Comparison of ENCODE assay signal across 1 cellular context in genomic region chr2:69946351-69947077, GRCh38.
TF ChIP-seq lines count a peak whose summit lies in the region.

No MANE protein-coding gene starts in this region.

TF ChIP-seq in HepG2, 621 proteins besides CTCF, POLR2A, EP300 and RAD21 (continued from another document and continues in another):
- TF ChIP-seq AKNA (CRISPR knock-in tag; IDR thresholded peaks at IDR 0.05; ENCODE audit: borderline replicate concordance) (no peak), ZBTB40 (IDR thresholded peaks at IDR 0.05) (no peak), ZBTB40 (CRISPR knock-in tag; IDR thresholded peaks at IDR 0.05) (no peak), GABPB1 (CRISPR knock-in tag; IDR thresholded peaks at IDR 0.05) (no peak; the same call in 1 of the 2 replicates), ZFX (CRISPR knock-in tag; IDR thresholded peaks at IDR 0.05; ENCODE audit: low read depth) (no peak), NFIC (IDR thresholded peaks at IDR 0.05; ENCODE audit: low read length) (no peak), NFE2L1 (CRISPR knock-in tag; IDR thresholded peaks at IDR 0.05; ENCODE audit: borderline replicate concordance) (no peak), KAT8 (CRISPR knock-in tag; IDR thresholded peaks at IDR 0.05) (no peak; the same call in 1 of the 2 replicates), NR0B2 (CRISPR knock-in tag; IDR thresholded peaks at IDR 0.05) (no peak), TBX3 (IDR thresholded peaks at IDR 0.05; ENCODE audit: borderline replicate concordance) (no peak), PCBP2 (optimal IDR thresholded peaks at IDR 0.05; ENCODE audit: low read depth, low read length, poor library complexity, severe bottlenecking) (no peak), HMG20B (CRISPR knock-in tag; conservative IDR thresholded peaks at IDR 0.05) (no peak), ZNF781 (CRISPR knock-in tag; IDR thresholded peaks at IDR 0.05; ENCODE audit: borderline replicate concordance, not compliant biosample characterization) (peak; percentile 48), ZNF609 (CRISPR knock-in tag; IDR thresholded peaks at IDR 0.05; ENCODE audit: borderline replicate concordance) (no peak), KLF9 (CRISPR knock-in tag; IDR thresholded peaks at IDR 0.05; ENCODE audit: low read depth) (no peak), DRAP1 (CRISPR knock-in tag; IDR thresholded peaks at IDR 0.05) (no peak), NONO (IDR thresholded peaks at IDR 0.05) (no peak), NONO (CRISPR knock-in tag; conservative IDR thresholded peaks at IDR 0.05) (no peak), ZKSCAN1 (IDR thresholded peaks at IDR 0.05; ENCODE audit: low read length) (no peak), PAF1 (CRISPR knock-in tag; IDR thresholded peaks at IDR 0.05) (no peak), NFYB (CRISPR knock-in tag; IDR thresholded peaks at IDR 0.05) (no peak), ZNF101 (CRISPR knock-in tag; IDR thresholded peaks at IDR 0.05; ENCODE audit: borderline replicate concordance, low read depth) (no peak), TCF12 (IDR thresholded peaks at IDR 0.05) (no peak), TCF12 (CRISPR knock-in tag; IDR thresholded peaks at IDR 0.05) (peak; percentile 8; the same call in 1 of the 2 replicates), DMTF1 (CRISPR knock-in tag; IDR thresholded peaks at IDR 0.05) (no peak), NCOA5 (CRISPR knock-in tag; IDR thresholded peaks at IDR 0.05) (no peak), MAFF (IDR thresholded peaks at IDR 0.05; ENCODE audit: low read depth, low read length) (no peak), ZNF564 (CRISPR knock-in tag; IDR thresholded peaks at IDR 0.05) (no peak), ZNF263 (CRISPR knock-in tag; IDR thresholded peaks at IDR 0.05) (no peak), RNF219 (CRISPR knock-in tag; IDR thresholded peaks at IDR 0.05) (no peak), SMAD1 (CRISPR knock-in tag; IDR thresholded peaks at IDR 0.05; ENCODE audit: borderline replicate concordance, low read depth) (no peak)
